Comparison of ENCODE assay signal across 1 cellular context in the genomic region with DNA sequence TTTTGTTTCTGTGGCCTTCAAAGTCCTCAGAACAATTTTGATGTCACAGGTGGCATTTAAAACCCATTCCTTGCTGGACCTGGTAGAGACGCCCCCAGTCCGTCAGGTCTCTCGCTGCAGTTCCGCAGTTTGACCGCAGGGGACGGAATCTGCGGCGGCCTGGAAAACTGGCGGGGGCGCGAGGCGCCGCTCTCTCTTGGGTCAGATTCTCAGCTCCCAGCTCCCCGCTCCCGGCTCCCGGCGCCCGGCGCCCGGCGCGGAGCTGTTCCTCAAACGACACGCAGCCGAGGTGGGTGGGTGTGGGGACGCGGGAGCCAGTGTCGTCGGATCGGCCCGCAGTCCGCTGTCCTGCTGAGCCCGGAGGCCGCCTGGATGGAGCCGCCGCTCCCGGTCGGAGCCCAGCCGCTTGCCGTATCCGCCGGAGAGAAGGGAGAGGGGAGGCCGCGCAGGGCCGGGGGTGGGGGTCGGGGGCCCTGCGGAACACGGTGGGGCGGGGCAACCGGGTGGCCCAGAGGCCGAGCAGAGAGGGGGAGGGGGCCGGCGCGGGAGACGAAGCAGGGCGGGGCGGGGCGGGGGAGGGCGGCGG.
TF ChIP-seq lines count a peak whose summit lies in the region.

A gene (plus strand): TSS at position 192 of the 586 bp plus-strand sequence. CDS start 181 bp downstream, at position 373.

TF ChIP-seq in endothelial cell of umbilical vein, 7 proteins besides CTCF, POLR2A, EP300 and RAD21:
- TF ChIP-seq JUN (IDR thresholded peaks at IDR 0.05; ENCODE audit: borderline replicate concordance, insufficient read depth, insufficient read length, low read depth) = no peak
- TF ChIP-seq, protein P1, sequence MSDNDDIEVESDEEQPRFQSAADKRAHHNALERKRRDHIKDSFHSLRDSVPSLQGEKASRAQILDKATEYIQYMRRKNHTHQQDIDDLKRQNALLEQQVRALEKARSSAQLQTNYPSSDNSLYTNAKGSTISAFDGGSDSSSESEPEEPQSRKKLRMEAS (IDR thresholded peaks at IDR 0.05; ENCODE audit: insufficient read depth, insufficient read length) = no peak
- no peak for TF ChIP-seq GATA2 (IDR thresholded peaks at IDR 0.05; ENCODE audit: insufficient read depth, insufficient read length, low read depth, low read length)
- no peak for TF ChIP-seq MYC (IDR thresholded peaks at IDR 0.05; ENCODE audit: low read depth, low read length)
- no peak for TF ChIP-seq EZH2 (IDR thresholded peaks at IDR 0.05; ENCODE audit: borderline replicate concordance, low read depth, low read length, severe bottlenecking)
- no peak for TF ChIP-seq FOS (IDR thresholded peaks at IDR 0.05; ENCODE audit: borderline replicate concordance, insufficient read depth, low read length)
- no peak for TF ChIP-seq POLR2AphosphoS5 (IDR thresholded peaks at IDR 0.05; ENCODE audit: insufficient read depth, low read depth, low read length)
